In the genomic region with DNA sequence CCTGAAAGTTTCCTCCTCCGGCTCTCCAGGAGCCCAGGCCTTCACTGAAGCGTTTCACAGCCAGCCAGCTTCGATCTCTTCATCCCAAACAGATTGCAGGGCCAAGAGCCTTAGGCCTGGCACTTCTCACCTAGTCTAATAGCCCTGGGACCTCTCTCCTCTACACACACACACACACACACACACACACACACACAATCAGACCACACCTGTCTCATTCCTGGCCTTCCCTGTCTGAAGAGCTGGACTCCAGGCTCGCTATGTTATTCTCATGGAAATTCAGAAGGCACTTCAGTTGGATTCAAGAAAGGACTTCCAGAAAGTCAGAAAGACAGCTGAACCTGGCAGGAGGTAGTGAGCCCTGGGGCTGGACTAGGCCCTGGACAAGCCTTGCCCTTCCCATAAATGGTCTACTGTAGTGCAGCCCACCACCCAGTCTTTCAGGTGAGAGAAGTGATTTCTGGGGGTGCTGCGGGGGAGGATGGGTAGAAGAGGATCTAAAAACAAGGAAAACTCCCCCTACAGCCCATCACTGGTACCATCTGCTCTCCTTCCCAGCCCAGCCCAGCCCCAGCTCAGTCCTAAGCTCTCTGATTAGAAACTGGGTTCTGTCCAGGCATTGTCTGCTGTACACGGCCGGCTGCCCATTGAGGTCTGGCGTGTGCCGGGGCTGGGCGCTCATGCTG, we compare ENCODE assay signal across 8 cellular contexts. TPM values are rescaled to one million over a fixed set of nuclear protein-coding genes. Genes with fewer than 3 reads are reported as not detected.
A peak's percentile ranks its signal among the peaks of the same experiment; 100 is the strongest.
DNase-seq lines count a peak whose midpoint lies in the region; ATAC-seq and TF ChIP-seq lines count a peak whose summit lies in the region.

No MANE protein-coding gene starts in this region.

- no peaks in the 10 kb centered on the region for H3K9me3 Mint-ChIP-seq in IgD-negative memory B cell

- peaks cover 53 to 64% (median 58%) of the 10 kb centered on the region in 3 donors for H3K4me1 Mint-ChIP-seq in IgD-negative memory B cell

- TF ChIP-seq CTCF in foreskin keratinocyte (conservative IDR thresholded peaks at IDR 0.05) = peak; percentile 47

- peaks cover 29% of the 10 kb centered on the region for H3K27me3 ChIP-seq in foreskin keratinocyte

- ATAC-seq in foreskin keratinocyte = peak; percentile 33
- no peak for ATAC-seq in HG03520 (IDR thresholded peaks at IDR 0.05; ENCODE audit: unreplicated experiment)

- peaks cover 1% of the 10 kb centered on the region for H3K27me3 Mint-ChIP-seq in IgD-negative memory B cell

- H3K4me1 ChIP-seq in foreskin keratinocyte = peaks cover 10% of the 10 kb centered on the region

- H3K27ac Mint-ChIP-seq in IgD-negative memory B cell = peak overlapping the region; percentile 91 to 98 (median 96)

- H3K27ac ChIP-seq in foreskin keratinocyte = no peak overlapping the region

- no peaks in the 10 kb centered on the region for H3K36me3 Mint-ChIP-seq in IgD-negative memory B cell

- peak overlapping the region; percentile 95 to 98 (median 97) for H3K4me3 Mint-ChIP-seq in IgD-negative memory B cell

- peak; percentile 66 for DNase-seq in DMS 273 (lab: John Stamatoyannopoulos, UW; ENCODE audit: unreplicated experiment)
- peak; percentile 18 to 21 for DNase-seq in activated CD4-positive, alpha-beta T cell treated with anti-CD3 and anti-CD28 coated beads, Interleukin-2, amount 50 U/mL, for 4 hours
- DNase-seq in foreskin keratinocyte = no peak
- peak; percentile 38 for DNase-seq in stimulated activated CD4-positive, alpha-beta T cell treated with anti-CD3 and anti-CD28 coated beads, Interleukin-2, amount 100 ng/mL, for 24 hours
- no peak for DNase-seq in H4 (ENCODE audit: low spot score)
- no peak for DNase-seq in cortex of kidney (lab: John Stamatoyannopoulos, UW)

RNA-seq across cellular contexts. Expression of a gene that starts 2.7 kb away (rescaled TPM):
- 5.6 TPM for polyA plus RNA-seq in IgD-negative memory B cell
- total RNA-seq in foreskin keratinocyte = 0.63 and 1.1 TPM in 2 replicates
- polyA plus RNA-seq in foreskin keratinocyte = 0.14 and 0.28 TPM in 2 replicates
- 2.1 and 2.4 TPM in 2 replicates for total RNA-seq in H4 (2014; rRNA removed; shearing (Covaris generic))

Comparison
In these comparisons a context has a peak if more than half of its experiments do, and no peak if none do; other contexts are left out.
1. DNase-seq: peak in DMS 273 (single experiment), activated CD4-positive, alpha-beta T cell treated with anti-CD3 and anti-CD28 coated beads, Interleukin-2, amount 50 U/mL, for 4 hours (2 of 2) and stimulated activated CD4-positive, alpha-beta T cell treated with anti-CD3 and anti-CD28 coated beads, Interleukin-2, amount 100 ng/mL, for 24 hours (2 of 2); none in foreskin keratinocyte (0 of 2), H4 (single experiment) and cortex of kidney (single experiment).